ENCODE assay signal across 1 cellular context in the genomic region with DNA sequence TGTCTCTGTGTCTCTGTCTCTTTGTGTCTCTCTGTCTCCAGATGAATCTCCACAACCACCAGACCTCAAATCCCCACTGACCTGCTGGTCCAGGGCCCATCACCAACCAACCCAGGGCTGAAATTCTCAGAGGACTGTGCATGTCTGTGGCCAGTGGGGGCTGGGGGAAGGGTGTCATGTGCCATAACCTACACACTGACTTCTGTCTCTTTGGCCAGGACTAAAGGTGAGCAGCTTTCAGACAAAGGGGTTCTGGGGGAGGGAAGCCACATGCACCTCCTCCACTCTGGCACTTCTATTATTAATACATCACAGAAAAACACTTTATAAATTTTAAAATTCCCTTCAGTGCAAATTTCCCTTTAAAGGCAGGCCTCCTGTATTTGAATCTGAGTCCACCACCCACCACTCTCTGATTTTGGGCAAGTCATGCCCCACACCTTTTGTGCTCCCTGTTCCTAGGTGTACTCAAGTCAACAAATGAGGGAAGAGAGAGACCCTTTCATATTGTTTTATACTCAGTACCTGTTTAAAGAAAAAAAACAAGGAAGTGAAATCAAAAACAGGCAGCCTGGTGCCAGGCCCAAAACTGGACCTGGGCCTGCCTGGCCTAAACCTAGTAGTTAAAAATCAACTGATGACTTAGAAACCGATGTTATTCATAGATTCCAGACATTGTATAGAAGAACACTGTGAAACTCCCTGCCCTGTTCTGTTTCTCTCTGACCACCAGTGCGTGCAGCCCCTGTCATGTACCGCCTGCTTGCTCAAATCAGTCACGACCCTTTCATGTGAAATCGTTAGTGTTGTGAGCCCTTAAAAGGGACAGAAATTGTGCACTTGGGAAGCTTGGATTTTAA.
TF ChIP-seq lines count a peak whose summit lies in the region.

No MANE protein-coding gene starts in this region.

TF ChIP-seq in GM12878, 131 proteins besides CTCF, POLR2A, EP300 and RAD21:
- TF ChIP-seq RCOR1 (conservative IDR thresholded peaks at IDR 0.05; ENCODE audit: low read depth, low read length) (no peak), GATAD2B (conservative IDR thresholded peaks at IDR 0.05; ENCODE audit: low read depth) (no peak), YBX1 (IDR thresholded peaks at IDR 0.05) (no peak), ESRRA (IDR thresholded peaks at IDR 0.05; ENCODE audit: low read length) (no peak), ZNF24 (IDR thresholded peaks at IDR 0.05) (no peak), MTA2 (IDR thresholded peaks at IDR 0.05; ENCODE audit: low read depth) (no peak), PAX5 (IDR thresholded peaks at IDR 0.05; ENCODE audit: borderline replicate concordance, low read depth, low read length) (no peak), RUNX3 (IDR thresholded peaks at IDR 0.05; ENCODE audit: low read length) (no peak)
- TF ChIP-seq, protein P1, sequence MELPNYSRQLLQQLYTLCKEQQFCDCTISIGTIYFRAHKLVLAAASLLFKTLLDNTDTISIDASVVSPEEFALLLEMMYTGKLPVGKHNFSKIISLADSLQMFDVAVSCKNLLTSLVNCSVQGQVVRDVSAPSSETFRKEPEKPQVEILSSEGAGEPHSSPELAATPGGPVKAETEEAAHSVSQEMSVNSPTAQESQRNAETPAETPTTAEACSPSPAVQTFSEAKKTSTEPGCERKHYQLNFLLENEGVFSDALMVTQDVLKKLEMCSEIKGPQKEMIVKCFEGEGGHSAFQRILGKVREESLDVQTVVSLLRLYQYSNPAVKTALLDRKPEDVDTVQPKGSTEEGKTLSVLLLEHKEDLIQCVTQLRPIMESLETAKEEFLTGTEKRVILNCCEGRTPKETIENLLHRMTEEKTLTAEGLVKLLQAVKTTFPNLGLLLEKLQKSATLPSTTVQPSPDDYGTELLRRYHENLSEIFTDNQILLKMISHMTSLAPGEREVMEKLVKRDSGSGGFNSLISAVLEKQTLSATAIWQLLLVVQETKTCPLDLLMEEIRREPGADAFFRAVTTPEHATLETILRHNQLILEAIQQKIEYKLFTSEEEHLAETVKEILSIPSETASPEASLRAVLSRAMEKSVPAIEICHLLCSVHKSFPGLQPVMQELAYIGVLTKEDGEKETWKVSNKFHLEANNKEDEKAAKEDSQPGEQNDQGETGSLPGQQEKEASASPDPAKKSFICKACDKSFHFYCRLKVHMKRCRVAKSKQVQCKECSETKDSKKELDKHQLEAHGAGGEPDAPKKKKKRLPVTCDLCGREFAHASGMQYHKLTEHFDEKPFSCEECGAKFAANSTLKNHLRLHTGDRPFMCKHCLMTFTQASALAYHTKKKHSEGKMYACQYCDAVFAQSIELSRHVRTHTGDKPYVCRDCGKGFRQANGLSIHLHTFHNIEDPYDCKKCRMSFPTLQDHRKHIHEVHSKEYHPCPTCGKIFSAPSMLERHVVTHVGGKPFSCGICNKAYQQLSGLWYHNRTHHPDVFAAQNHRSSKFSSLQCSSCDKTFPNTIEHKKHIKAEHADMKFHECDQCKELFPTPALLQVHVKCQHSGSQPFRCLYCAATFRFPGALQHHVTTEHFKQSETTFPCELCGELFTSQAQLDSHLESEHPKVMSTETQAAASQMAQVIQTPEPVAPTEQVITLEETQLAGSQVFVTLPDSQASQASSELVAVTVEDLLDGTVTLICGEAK (IDR thresholded peaks at IDR 0.05; ENCODE audit: borderline replicate concordance), result no peak
- TF ChIP-seq, protein P2, sequence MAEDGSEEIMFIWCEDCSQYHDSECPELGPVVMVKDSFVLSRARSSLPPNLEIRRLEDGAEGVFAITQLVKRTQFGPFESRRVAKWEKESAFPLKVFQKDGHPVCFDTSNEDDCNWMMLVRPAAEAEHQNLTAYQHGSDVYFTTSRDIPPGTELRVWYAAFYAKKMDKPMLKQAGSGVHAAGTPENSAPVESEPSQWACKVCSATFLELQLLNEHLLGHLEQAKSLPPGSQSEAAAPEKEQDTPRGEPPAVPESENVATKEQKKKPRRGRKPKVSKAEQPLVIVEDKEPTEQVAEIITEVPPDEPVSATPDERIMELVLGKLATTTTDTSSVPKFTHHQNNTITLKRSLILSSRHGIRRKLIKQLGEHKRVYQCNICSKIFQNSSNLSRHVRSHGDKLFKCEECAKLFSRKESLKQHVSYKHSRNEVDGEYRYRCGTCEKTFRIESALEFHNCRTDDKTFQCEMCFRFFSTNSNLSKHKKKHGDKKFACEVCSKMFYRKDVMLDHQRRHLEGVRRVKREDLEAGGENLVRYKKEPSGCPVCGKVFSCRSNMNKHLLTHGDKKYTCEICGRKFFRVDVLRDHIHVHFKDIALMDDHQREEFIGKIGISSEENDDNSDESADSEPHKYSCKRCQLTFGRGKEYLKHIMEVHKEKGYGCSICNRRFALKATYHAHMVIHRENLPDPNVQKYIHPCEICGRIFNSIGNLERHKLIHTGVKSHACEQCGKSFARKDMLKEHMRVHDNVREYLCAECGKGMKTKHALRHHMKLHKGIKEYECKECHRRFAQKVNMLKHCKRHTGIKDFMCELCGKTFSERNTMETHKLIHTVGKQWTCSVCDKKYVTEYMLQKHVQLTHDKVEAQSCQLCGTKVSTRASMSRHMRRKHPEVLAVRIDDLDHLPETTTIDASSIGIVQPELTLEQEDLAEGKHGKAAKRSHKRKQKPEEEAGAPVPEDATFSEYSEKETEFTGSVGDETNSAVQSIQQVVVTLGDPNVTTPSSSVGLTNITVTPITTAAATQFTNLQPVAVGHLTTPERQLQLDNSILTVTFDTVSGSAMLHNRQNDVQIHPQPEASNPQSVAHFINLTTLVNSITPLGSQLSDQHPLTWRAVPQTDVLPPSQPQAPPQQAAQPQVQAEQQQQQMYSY (CRISPR knock-in tag; IDR thresholded peaks at IDR 0.05), result no peak
- TF ChIP-seq, protein P3, sequence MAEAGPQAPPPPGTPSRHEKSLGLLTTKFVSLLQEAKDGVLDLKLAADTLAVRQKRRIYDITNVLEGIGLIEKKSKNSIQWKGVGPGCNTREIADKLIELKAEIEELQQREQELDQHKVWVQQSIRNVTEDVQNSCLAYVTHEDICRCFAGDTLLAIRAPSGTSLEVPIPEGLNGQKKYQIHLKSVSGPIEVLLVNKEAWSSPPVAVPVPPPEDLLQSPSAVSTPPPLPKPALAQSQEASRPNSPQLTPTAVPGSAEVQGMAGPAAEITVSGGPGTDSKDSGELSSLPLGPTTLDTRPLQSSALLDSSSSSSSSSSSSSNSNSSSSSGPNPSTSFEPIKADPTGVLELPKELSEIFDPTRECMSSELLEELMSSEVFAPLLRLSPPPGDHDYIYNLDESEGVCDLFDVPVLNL (IDR thresholded peaks at IDR 0.05; ENCODE audit: low read depth, low read length), result no peak
- TF ChIP-seq, protein P4, sequence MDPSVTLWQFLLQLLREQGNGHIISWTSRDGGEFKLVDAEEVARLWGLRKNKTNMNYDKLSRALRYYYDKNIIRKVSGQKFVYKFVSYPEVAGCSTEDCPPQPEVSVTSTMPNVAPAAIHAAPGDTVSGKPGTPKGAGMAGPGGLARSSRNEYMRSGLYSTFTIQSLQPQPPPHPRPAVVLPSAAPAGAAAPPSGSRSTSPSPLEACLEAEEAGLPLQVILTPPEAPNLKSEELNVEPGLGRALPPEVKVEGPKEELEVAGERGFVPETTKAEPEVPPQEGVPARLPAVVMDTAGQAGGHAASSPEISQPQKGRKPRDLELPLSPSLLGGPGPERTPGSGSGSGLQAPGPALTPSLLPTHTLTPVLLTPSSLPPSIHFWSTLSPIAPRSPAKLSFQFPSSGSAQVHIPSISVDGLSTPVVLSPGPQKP (IDR thresholded peaks at IDR 0.05; ENCODE audit: low read depth, low read length), result no peak
